Comparison of ENCODE assay signal across 8 cellular contexts in the genomic region with DNA sequence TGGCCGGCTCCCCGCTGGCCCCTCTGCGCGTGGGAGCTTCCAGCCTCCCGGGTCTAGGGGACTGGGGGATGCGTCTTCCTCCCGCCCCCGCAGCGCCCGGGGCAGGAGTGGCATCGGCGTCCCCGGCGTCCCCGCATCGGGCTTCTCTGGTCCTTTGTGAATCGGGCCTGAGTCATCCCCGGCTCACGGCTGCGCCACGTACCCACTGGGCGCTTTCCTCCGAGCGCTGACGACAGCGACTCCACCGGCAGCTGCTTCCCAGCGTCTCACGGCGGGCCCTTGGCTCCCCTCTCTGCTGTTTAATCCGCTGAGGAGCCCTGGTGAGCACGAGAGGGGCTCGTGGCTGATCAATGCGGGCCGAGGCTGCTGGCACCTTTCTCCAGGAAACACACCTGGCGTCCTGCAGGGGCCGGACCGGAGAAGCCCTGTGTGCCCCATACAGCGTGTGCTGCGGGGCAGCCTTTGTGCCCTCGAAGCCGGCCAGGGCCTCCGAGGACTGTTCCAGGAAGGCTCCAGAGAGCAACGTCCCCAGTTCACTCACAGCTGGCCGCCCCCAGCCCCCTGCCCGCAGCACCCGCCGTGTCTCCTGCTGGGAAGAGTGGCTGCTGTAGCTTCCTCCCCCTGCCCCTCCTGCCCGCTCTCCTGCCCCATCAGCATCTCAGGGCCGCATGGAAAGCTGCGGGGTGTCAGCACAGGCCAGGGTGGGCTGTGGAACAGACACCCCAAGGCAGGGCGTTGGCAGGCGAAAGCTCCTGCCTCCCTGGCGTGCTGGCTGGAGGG.
DNase-seq lines count a peak whose midpoint lies in the region; ATAC-seq and TF ChIP-seq lines count a peak whose summit lies in the region.

No MANE protein-coding gene starts in this region.

- peak overlapping the region in 1 of 4 donors; percentile 11 for H3K4me3 ChIP-seq in adrenal gland
- H3K4me3 ChIP-seq in CD8-positive, alpha-beta memory T cell (ENCODE audit: low read length): no peak overlapping the region

- no peaks in the 10 kb centered on the region for H3K27me3 ChIP-seq in adrenal gland
- H3K27me3 ChIP-seq in CD8-positive, alpha-beta memory T cell (ENCODE audit: insufficient read depth, low read length, poor library complexity, severe bottlenecking): no peaks in the 10 kb centered on the region

- DNase-seq in GM13976 (ENCODE audit: low spot score) (peak; percentile 36), NCI-H526 treated with DMSO at 0.1 percent for 48 hours (lab: John Stamatoyannopoulos, UW) (peak; percentile 1), adrenal gland (peak; percentile 79 to 90 (median 88)), hypothalamus (lab: John Stamatoyannopoulos, UW) (peak in 37 of 51 donors; percentile 13 to 88 (median 52)), retina (peak; percentile 88), NCI-H2107 treated with DMSO at 0.1 percent for 48 hours (lab: John Stamatoyannopoulos, UW; ENCODE audit: unreplicated experiment) (no peak)
- DNase-seq in CD8-positive, alpha-beta memory T cell: no peak

- peak overlapping the region in 2 of 5 donors; percentile 23 to 41 for H3K27ac ChIP-seq in adrenal gland
- no peak overlapping the region for H3K27ac ChIP-seq in CD8-positive, alpha-beta memory T cell (ENCODE audit: low read depth, low read length)

- no peak overlapping the region for H3K4me3 Mint-ChIP-seq in CD8-positive, alpha-beta memory T cell

- CTCF ChIA-PET in CD8-positive, alpha-beta memory T cell (lab: Charles Lee): no interaction called here

- peaks cover 7 to 14% of the 10 kb centered on the region in 2 donors for H3K4me1 ChIP-seq in adrenal gland (replicated peaks in 1 of 2)
- H3K4me1 ChIP-seq in CD8-positive, alpha-beta memory T cell (ENCODE audit: insufficient read depth, low read length): no peaks in the 10 kb centered on the region

- H3K9me3 Mint-ChIP-seq in CD8-positive, alpha-beta memory T cell: no peaks in the 10 kb centered on the region

- intact Hi-C loops in adrenal gland (cut with DNase I): loop anchor here (5.0 kb wide), 2 partner anchors 273 to 278 kb away; no protein-coding TSS in a partner anchor

- POLR2A ChIA-PET in CD8-positive, alpha-beta memory T cell (lab: Charles Lee): no interaction called here

- no peaks in the 10 kb centered on the region for H3K9me3 ChIP-seq in adrenal gland (replicated peaks in 1 of 3)
- no peaks in the 10 kb centered on the region for H3K9me3 ChIP-seq in CD8-positive, alpha-beta memory T cell (ENCODE audit: low read length)

- 13 to 70% (median 20%) methylated on average over 4 to 54 of the region's 54 CpGs for WGBS in adrenal gland, 4 donors

- ATAC-seq in GM19351 (IDR thresholded peaks at IDR 0.05; ENCODE audit: unreplicated experiment): no peak

- H3K27ac Mint-ChIP-seq in CD8-positive, alpha-beta memory T cell: no peak overlapping the region

- no peaks in the 10 kb centered on the region for H3K36me3 Mint-ChIP-seq in CD8-positive, alpha-beta memory T cell

- H3K27me3 Mint-ChIP-seq in CD8-positive, alpha-beta memory T cell: peaks cover 24 to 29% of the 10 kb centered on the region in 2 donors

- TF ChIP-seq CTCF in GM13976 (IDR thresholded peaks at IDR 0.05; ENCODE audit: borderline replicate concordance, control extremely low read depth, extremely low read depth, insufficient read depth, missing control alignments) (no peak), adrenal gland (IDR thresholded peaks at IDR 0.05) (peak in 2 of 6 experiments; percentile 8 to 28)

- TF ChIP-seq POLR2A in adrenal gland (IDR thresholded peaks at IDR 0.05): no peak

- in situ Hi-C loops in GM13976 (cut with MboI; ENCODE audit: low sequenced_read_pairs, unreplicated experiment): loop anchor here (25.0 kb wide), 1 partner anchor 273 kb away; no protein-coding TSS in a partner anchor

- no peaks in the 10 kb centered on the region for H3K36me3 ChIP-seq in adrenal gland (replicated peaks in 1 of 2)
- no peaks in the 10 kb centered on the region for H3K36me3 ChIP-seq in CD8-positive, alpha-beta memory T cell (ENCODE audit: insufficient read depth, low read length)

- H3K4me1 Mint-ChIP-seq in CD8-positive, alpha-beta memory T cell: peaks cover 0 to 5% (median 4%) of the 10 kb centered on the region in 3 donors

Comparison
In these comparisons a context has a peak if more than half of its experiments do, and no peak if none do; other contexts are left out.
1. DNase-seq: peak in GM13976 (single experiment), NCI-H526 treated with DMSO at 0.1 percent for 48 hours (single experiment), adrenal gland (7 of 7), hypothalamus (37 of 51) and retina (single experiment); none in NCI-H2107 treated with DMSO at 0.1 percent for 48 hours (single experiment) and CD8-positive, alpha-beta memory T cell (0 of 5).